Comparison of ENCODE assay signal across 1 cellular context in the genomic region with DNA sequence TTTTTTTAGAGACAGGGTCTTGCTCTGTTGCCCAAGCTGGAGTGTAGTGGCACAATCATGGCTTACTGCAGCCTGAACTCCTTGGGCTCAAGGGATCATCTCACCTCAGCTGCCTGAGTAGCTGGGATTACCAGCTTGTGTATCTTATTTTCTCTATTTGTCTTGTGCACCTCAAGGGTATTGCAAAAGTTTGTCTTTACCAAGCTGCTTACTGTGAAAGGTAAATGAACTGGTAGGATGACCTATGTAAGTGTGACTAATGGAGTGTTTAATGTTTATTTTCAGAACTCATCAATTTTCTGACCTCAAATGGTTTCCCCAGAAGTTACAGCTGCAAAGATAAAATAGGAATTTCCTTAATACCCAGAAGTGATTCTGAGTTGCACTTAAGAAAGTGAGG.
A peak's percentile ranks its signal among the peaks of the same experiment; 100 is the strongest.
TF ChIP-seq lines count a peak whose summit lies in the region.

No MANE protein-coding gene starts in this region.

TF ChIP-seq in HepG2, 621 proteins besides CTCF, POLR2A, EP300 and RAD21 (continued from another document and continues in another):
- TF ChIP-seq PAX8 (CRISPR knock-in tag; IDR thresholded peaks at IDR 0.05; ENCODE audit: borderline replicate concordance) (no peak), CBX5 (CRISPR knock-in tag; IDR thresholded peaks at IDR 0.05; ENCODE audit: borderline replicate concordance) (no peak), CHD4 (IDR thresholded peaks at IDR 0.05; ENCODE audit: borderline replicate concordance, low read length) (no peak), POGZ (CRISPR knock-in tag; IDR thresholded peaks at IDR 0.05) (peak; percentile 65), ZNF138 (CRISPR knock-in tag; IDR thresholded peaks at IDR 0.05; ENCODE audit: low read depth) (no peak), SIN3B (IDR thresholded peaks at IDR 0.05; ENCODE audit: low read length) (no peak), ZFP36L2 (CRISPR knock-in tag; IDR thresholded peaks at IDR 0.05) (no peak), NR2F6 (IDR thresholded peaks at IDR 0.05) (peak; percentile 87), NR2F6 (CRISPR knock-in tag; IDR thresholded peaks at IDR 0.05) (peak; percentile 84), NBN (conservative IDR thresholded peaks at IDR 0.05) (no peak), HOXD1 (CRISPR knock-in tag; IDR thresholded peaks at IDR 0.05) (peak; percentile 80), BCL6 (CRISPR knock-in tag; IDR thresholded peaks at IDR 0.05) (peak; percentile 95), SALL2 (CRISPR knock-in tag; IDR thresholded peaks at IDR 0.05) (no peak), ZNF326 (CRISPR knock-in tag; IDR thresholded peaks at IDR 0.05; ENCODE audit: borderline replicate concordance) (no peak), ZNF788 (CRISPR knock-in tag; IDR thresholded peaks at IDR 0.05; ENCODE audit: borderline replicate concordance) (no peak), ZNF441 (CRISPR knock-in tag; IDR thresholded peaks at IDR 0.05; ENCODE audit: borderline replicate concordance) (no peak), ZNF3 (CRISPR knock-in tag; IDR thresholded peaks at IDR 0.05) (no peak), PAF1 (CRISPR knock-in tag; IDR thresholded peaks at IDR 0.05) (no peak), ZNF644 (CRISPR knock-in tag; IDR thresholded peaks at IDR 0.05; ENCODE audit: low read depth) (no peak), ELF4 (CRISPR knock-in tag; IDR thresholded peaks at IDR 0.05; ENCODE audit: borderline replicate concordance) (no peak), SNAI1 (CRISPR knock-in tag; IDR thresholded peaks at IDR 0.05; ENCODE audit: borderline replicate concordance) (no peak), FOXA3 (CRISPR knock-in tag; IDR thresholded peaks at IDR 0.05) (peak; percentile 97), MIER2 (CRISPR knock-in tag; IDR thresholded peaks at IDR 0.05) (0 out of 2 replicates have a peak, but pooled peaks have one; percentile 51), RFX1 (IDR thresholded peaks at IDR 0.05) (no peak), PHF20 (CRISPR knock-in tag; IDR thresholded peaks at IDR 0.05) (no peak), RCOR2 (CRISPR knock-in tag; IDR thresholded peaks at IDR 0.05) (peak; percentile 73), ZNF510 (CRISPR knock-in tag; IDR thresholded peaks at IDR 0.05; ENCODE audit: low read depth) (no peak), ZNF672 (CRISPR knock-in tag; IDR thresholded peaks at IDR 0.05) (no peak), POLR2AphosphoS2 (IDR thresholded peaks at IDR 0.05; ENCODE audit: low read depth, low read length) (no peak), ZNF335 (CRISPR knock-in tag; IDR thresholded peaks at IDR 0.05) (0 out of 2 replicates have a peak, but pooled peaks have one; percentile 30), ZNF143 (CRISPR knock-in tag; IDR thresholded peaks at IDR 0.05) (no peak), GATA4 (IDR thresholded peaks at IDR 0.05; ENCODE audit: borderline replicate concordance, low read depth) (peak; percentile 88), ZNF530 (CRISPR knock-in tag; IDR thresholded peaks at IDR 0.05; ENCODE audit: low read depth) (no peak), ESRRA (CRISPR knock-in tag; IDR thresholded peaks at IDR 0.05; ENCODE audit: low read depth) (0 out of 2 replicates have a peak, but pooled peaks have one; percentile 30), SALL1 (CRISPR knock-in tag; IDR thresholded peaks at IDR 0.05) (peak; percentile 89), SATB2 (CRISPR knock-in tag; IDR thresholded peaks at IDR 0.05) (no peak), ZNF343 (CRISPR knock-in tag; IDR thresholded peaks at IDR 0.05) (no peak), IKZF4 (CRISPR knock-in tag; IDR thresholded peaks at IDR 0.05; ENCODE audit: borderline replicate concordance, low read depth, not compliant biosample characterization) (no peak), HDAC1 (CRISPR knock-in tag; IDR thresholded peaks at IDR 0.05) (peak; percentile 86), ZNF589 (CRISPR knock-in tag; conservative IDR thresholded peaks at IDR 0.05) (no peak), NFYC (CRISPR knock-in tag; IDR thresholded peaks at IDR 0.05) (no peak), ARHGAP35 (CRISPR knock-in tag; IDR thresholded peaks at IDR 0.05; ENCODE audit: borderline replicate concordance) (no peak), CCDC6 (CRISPR knock-in tag; IDR thresholded peaks at IDR 0.05) (peak; percentile 47; the same call in 1 of the 2 replicates), ZNF124 (CRISPR knock-in tag; IDR thresholded peaks at IDR 0.05) (no peak), ZNF724P (CRISPR knock-in tag; IDR thresholded peaks at IDR 0.05; ENCODE audit: borderline replicate concordance) (no peak), RBFOX2 (IDR thresholded peaks at IDR 0.05; ENCODE audit: low read depth, low read length) (no peak), ZNF232 (CRISPR knock-in tag; IDR thresholded peaks at IDR 0.05; ENCODE audit: borderline replicate concordance) (no peak), MED13 (CRISPR knock-in tag; IDR thresholded peaks at IDR 0.05) (peak; percentile 88), KAT8 (CRISPR knock-in tag; IDR thresholded peaks at IDR 0.05) (peak; percentile 74), ZFP36L1 (CRISPR knock-in tag; IDR thresholded peaks at IDR 0.05) (0 out of 2 replicates have a peak, but pooled peaks have one; percentile 61), AGO2 (optimal IDR thresholded peaks at IDR 0.05; ENCODE audit: low read depth, low read length) (no peak), SP4 (CRISPR knock-in tag; IDR thresholded peaks at IDR 0.05) (no peak), EZH2 (conservative IDR thresholded peaks at IDR 0.05; ENCODE audit: low read depth, low read length) (no peak), PHF5A (CRISPR knock-in tag; IDR thresholded peaks at IDR 0.05; ENCODE audit: low read depth, unreplicated experiment) (no peak), HIVEP1 (CRISPR knock-in tag; IDR thresholded peaks at IDR 0.05) (no peak), ERF (CRISPR knock-in tag; IDR thresholded peaks at IDR 0.05) (peak; percentile 27; the same call in 1 of the 2 replicates)
- TF ChIP-seq, protein P1, sequence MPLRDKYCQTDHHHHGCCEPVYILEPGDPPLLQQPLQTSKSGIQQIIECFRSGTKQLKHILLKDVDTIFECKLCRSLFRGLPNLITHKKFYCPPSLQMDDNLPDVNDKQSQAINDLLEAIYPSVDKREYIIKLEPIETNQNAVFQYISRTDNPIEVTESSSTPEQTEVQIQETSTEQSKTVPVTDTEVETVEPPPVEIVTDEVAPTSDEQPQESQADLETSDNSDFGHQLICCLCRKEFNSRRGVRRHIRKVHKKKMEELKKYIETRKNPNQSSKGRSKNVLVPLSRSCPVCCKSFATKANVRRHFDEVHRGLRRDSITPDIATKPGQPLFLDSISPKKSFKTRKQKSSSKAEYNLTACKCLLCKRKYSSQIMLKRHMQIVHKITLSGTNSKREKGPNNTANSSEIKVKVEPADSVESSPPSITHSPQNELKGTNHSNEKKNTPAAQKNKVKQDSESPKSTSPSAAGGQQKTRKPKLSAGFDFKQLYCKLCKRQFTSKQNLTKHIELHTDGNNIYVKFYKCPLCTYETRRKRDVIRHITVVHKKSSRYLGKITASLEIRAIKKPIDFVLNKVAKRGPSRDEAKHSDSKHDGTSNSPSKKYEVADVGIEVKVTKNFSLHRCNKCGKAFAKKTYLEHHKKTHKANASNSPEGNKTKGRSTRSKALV (CRISPR knock-in tag; IDR thresholded peaks at IDR 0.05) = no peak
- TF ChIP-seq, protein P2, sequence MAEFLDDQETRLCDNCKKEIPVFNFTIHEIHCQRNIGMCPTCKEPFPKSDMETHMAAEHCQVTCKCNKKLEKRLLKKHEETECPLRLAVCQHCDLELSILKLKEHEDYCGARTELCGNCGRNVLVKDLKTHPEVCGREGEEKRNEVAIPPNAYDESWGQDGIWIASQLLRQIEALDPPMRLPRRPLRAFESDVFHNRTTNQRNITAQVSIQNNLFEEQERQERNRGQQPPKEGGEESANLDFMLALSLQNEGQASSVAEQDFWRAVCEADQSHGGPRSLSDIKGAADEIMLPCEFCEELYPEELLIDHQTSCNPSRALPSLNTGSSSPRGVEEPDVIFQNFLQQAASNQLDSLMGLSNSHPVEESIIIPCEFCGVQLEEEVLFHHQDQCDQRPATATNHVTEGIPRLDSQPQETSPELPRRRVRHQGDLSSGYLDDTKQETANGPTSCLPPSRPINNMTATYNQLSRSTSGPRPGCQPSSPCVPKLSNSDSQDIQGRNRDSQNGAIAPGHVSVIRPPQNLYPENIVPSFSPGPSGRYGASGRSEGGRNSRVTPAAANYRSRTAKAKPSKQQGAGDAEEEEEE (CRISPR knock-in tag; IDR thresholded peaks at IDR 0.05; ENCODE audit: borderline replicate concordance) = no peak
- TF ChIP-seq, protein P3, sequence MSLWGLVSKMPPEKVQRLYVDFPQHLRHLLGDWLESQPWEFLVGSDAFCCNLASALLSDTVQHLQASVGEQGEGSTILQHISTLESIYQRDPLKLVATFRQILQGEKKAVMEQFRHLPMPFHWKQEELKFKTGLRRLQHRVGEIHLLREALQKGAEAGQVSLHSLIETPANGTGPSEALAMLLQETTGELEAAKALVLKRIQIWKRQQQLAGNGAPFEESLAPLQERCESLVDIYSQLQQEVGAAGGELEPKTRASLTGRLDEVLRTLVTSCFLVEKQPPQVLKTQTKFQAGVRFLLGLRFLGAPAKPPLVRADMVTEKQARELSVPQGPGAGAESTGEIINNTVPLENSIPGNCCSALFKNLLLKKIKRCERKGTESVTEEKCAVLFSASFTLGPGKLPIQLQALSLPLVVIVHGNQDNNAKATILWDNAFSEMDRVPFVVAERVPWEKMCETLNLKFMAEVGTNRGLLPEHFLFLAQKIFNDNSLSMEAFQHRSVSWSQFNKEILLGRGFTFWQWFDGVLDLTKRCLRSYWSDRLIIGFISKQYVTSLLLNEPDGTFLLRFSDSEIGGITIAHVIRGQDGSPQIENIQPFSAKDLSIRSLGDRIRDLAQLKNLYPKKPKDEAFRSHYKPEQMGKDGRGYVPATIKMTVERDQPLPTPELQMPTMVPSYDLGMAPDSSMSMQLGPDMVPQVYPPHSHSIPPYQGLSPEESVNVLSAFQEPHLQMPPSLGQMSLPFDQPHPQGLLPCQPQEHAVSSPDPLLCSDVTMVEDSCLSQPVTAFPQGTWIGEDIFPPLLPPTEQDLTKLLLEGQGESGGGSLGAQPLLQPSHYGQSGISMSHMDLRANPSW (CRISPR knock-in tag; IDR thresholded peaks at IDR 0.05; ENCODE audit: borderline replicate concordance) = no peak
- TF ChIP-seq, protein P4, sequence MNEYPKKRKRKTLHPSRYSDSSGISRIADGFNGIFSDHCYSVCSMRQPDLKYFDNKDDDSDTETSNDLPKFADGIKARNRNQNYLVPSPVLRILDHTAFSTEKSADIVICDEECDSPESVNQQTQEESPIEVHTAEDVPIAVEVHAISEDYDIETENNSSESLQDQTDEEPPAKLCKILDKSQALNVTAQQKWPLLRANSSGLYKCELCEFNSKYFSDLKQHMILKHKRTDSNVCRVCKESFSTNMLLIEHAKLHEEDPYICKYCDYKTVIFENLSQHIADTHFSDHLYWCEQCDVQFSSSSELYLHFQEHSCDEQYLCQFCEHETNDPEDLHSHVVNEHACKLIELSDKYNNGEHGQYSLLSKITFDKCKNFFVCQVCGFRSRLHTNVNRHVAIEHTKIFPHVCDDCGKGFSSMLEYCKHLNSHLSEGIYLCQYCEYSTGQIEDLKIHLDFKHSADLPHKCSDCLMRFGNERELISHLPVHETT (CRISPR knock-in tag; conservative IDR thresholded peaks at IDR 0.05) = no peak
- TF ChIP-seq, protein P5, sequence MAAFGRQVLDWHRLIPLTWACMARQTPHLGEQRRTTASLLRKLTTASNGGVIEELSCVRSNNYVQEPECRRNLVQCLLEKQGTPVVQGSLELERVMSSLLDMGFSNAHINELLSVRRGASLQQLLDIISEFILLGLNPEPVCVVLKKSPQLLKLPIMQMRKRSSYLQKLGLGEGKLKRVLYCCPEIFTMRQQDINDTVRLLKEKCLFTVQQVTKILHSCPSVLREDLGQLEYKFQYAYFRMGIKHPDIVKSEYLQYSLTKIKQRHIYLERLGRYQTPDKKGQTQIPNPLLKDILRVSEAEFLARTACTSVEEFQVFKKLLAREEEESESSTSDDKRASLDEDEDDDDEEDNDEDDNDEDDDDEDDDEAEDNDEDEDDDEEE (CRISPR knock-in tag; IDR thresholded peaks at IDR 0.05) = no peak
- TF ChIP-seq, protein P6, sequence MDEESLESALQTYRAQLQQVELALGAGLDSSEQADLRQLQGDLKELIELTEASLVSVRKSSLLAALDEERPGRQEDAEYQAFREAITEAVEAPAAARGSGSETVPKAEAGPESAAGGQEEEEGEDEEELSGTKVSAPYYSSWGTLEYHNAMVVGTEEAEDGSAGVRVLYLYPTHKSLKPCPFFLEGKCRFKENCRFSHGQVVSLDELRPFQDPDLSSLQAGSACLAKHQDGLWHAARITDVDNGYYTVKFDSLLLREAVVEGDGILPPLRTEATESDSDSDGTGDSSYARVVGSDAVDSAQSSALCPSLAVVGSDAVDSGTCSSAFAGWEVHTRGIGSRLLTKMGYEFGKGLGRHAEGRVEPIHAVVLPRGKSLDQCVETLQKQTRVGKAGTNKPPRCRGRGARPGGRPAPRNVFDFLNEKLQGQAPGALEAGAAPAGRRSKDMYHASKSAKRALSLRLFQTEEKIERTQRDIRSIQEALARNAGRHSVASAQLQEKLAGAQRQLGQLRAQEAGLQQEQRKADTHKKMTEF (CRISPR knock-in tag; IDR thresholded peaks at IDR 0.05) = peak; percentile 89
- TF ChIP-seq, protein P7, sequence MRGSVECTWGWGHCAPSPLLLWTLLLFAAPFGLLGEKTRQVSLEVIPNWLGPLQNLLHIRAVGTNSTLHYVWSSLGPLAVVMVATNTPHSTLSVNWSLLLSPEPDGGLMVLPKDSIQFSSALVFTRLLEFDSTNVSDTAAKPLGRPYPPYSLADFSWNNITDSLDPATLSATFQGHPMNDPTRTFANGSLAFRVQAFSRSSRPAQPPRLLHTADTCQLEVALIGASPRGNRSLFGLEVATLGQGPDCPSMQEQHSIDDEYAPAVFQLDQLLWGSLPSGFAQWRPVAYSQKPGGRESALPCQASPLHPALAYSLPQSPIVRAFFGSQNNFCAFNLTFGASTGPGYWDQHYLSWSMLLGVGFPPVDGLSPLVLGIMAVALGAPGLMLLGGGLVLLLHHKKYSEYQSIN (CRISPR knock-in tag; IDR thresholded peaks at IDR 0.05; ENCODE audit: borderline replicate concordance) = no peak
- TF ChIP-seq, protein P8, sequence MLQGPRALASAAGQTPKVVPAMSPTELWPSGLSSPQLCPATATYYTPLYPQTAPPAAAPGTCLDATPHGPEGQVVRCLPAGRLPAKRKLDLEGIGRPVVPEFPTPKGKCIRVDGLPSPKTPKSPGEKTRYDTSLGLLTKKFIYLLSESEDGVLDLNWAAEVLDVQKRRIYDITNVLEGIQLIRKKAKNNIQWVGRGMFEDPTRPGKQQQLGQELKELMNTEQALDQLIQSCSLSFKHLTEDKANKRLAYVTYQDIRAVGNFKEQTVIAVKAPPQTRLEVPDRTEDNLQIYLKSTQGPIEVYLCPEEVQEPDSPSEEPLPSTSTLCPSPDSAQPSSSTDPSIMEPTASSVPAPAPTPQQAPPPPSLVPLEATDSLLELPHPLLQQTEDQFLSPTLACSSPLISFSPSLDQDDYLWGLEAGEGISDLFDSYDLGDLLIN (CRISPR knock-in tag; IDR thresholded peaks at IDR 0.05; ENCODE audit: borderline replicate concordance) = no peak
- TF ChIP-seq, protein P9, sequence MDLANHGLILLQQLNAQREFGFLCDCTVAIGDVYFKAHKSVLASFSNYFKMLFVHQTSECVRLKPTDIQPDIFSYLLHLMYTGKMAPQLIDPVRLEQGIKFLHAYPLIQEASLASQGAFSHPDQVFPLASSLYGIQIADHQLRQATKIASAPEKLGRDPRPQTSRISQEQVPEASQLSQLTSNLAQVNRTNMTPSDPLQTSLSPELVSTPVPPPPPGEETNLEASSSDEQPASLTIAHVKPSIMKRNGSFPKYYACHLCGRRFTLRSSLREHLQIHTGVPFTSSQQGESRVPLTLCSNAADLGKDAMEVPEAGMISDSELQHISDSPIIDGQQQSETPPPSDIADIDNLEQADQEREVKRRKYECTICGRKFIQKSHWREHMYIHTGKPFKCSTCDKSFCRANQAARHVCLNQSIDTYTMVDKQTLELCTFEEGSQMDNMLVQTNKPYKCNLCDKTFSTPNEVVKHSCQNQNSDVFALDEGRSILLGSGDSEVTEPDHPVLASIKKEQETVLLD (CRISPR knock-in tag; IDR thresholded peaks at IDR 0.05; ENCODE audit: low read depth) = no peak
